Comparison of ENCODE assay signal across 12 cellular contexts in the genomic region with DNA sequence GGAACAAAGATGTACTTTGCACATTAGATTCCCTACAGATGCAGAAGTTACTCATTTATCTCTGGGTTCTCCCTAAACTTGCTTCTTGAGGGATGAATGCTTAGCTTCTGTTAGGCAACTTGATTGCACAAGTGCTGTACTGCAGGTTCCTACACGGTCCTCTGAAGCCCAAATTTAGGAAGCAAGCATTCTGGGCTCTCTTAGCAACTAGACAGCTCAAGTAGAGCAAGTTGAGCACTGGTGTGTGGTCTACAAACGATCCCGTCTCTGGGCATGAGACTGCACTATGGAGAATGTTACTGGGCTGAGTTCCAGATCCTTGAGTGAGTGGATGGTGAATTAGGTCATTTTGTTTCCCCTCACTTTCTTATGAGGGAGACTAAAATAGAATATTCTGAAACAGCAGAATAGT. TPM values are rescaled to one million over a fixed set of nuclear protein-coding genes. Genes with fewer than 3 reads are reported as not detected.
DNase-seq lines count a peak whose midpoint lies in the region; ATAC-seq and TF ChIP-seq lines count a peak whose summit lies in the region.
"Had no signal": no experiment of that assay in that cellular context is flagged by ENCODE, and none has a peak within 500 bp of the region (broad histone marks: within the 10 kb centered on the region; RNA-seq: fewer than 3 reads in every experiment).

No MANE protein-coding gene starts in this region.

- no peaks in the 10 kb centered on the region for H3K27me3 ChIP-seq in adipocyte (replicated peaks; ENCODE audit: control insufficient read depth, insufficient read depth, low read length)
- no peaks in the 10 kb centered on the region for H3K27me3 ChIP-seq in thoracic aorta (replicated peaks; ENCODE audit: insufficient read depth)
- H3K27me3 ChIP-seq: gastroesophageal sphincter had no signal

- H3K4me1 ChIP-seq in adipocyte (ENCODE audit: control insufficient read depth, insufficient read depth, low read length) (peaks cover 11% of the 10 kb centered on the region), thoracic aorta (ENCODE audit: control insufficient read depth in 1 of 2, low read depth in 2 of 2) (peaks cover 5 to 18% of the 10 kb centered on the region in 2 donors)

- H3K27ac ChIP-seq in thoracic aorta = peak overlapping the region; percentile 57 to 81
- H3K27ac ChIP-seq: gastroesophageal sphincter had no signal

- H3K4me3 ChIP-seq in adipocyte (ENCODE audit: low read length) (no peak overlapping the region), thoracic aorta (peak overlapping the region; percentile 19)
- H3K4me3 ChIP-seq: gastroesophageal sphincter had no signal

- TF ChIP-seq CTCF in thoracic aorta (IDR thresholded peaks at IDR 0.05) = no peak

- no peak overlapping the region for H3K9ac ChIP-seq in adipocyte (ENCODE audit: low read length)

- no peaks in the 10 kb centered on the region for H3K36me3 ChIP-seq in adipocyte (ENCODE audit: control insufficient read depth, insufficient read depth, low read length, severe bottlenecking)
- H3K36me3 ChIP-seq in thoracic aorta = no peaks in the 10 kb centered on the region
- H3K36me3 ChIP-seq: gastroesophageal sphincter had no signal

- DNase-seq in NCI-H1105 treated with DMSO at 0.1 percent for 48 hours (lab: John Stamatoyannopoulos, UW) (peak; percentile 16), NCI-H1105 (lab: John Stamatoyannopoulos, UW) (no peak), adipocyte (ENCODE audit: low read depth) (peak; percentile 84), foreskin melanocyte (peak; percentile 30), thoracic aorta (ENCODE audit: low spot score) (peak; percentile 15), T-helper 2 cell (no peak), islet precursor cell (no peak)
- DNase-seq: 8988T, mesendoderm, NCI-H748 treated with DMSO at 0.1 percent for 48 hours had no signal

- ATAC-seq in thoracic aorta (ENCODE audit: insufficient number of reproducible peaks, low FRiP score, low read depth) (peak; percentile 78), HG02610 (IDR thresholded peaks at IDR 0.05; ENCODE audit: unreplicated experiment) (no peak)
- ATAC-seq: gastroesophageal sphincter had no signal

- H3K9me3 ChIP-seq in adipocyte (ENCODE audit: control insufficient read depth, low read length) (no peaks in the 10 kb centered on the region), thoracic aorta (no peaks in the 10 kb centered on the region)
- H3K9me3 ChIP-seq: gastroesophageal sphincter had no signal

RNA-seq across cellular contexts. Expression of gene SEMA3D, which starts 14.3 kb away (rescaled TPM):
- 10 to 100 TPM; 18.5 to 22.8 TPM for total RNA-seq in thoracic aorta

Comparison
In these comparisons a context has a peak if more than half of its experiments do, and no peak if none do; other contexts are left out.
1. DNase-seq: peak in NCI-H1105 treated with DMSO at 0.1 percent for 48 hours (single experiment), adipocyte (single experiment), foreskin melanocyte (single experiment) and thoracic aorta (single experiment); none in NCI-H1105 (single experiment), T-helper 2 cell (0 of 5) and islet precursor cell (single experiment).